1 cellular context compared by ENCODE assay signal in the genomic region with DNA sequence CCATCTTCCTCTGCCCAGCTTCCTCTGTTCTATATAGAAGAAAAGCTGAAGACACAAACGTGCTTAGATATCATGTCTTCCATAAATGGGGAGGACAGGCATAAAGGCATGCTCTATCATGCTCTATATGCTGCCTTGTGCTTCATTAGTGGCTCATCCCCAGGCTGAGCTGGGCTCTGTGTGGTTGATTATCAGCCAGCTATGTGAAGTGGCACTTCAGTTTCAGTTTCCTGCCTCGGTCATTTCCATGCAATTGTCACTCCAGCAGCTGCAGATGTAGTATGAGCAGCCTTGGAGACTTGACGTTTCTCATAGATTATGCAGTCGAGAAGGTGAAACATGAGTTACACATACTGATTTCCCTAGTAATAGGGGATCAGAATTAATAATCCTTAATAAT.
TF ChIP-seq lines count a peak whose summit lies in the region.

No MANE protein-coding gene starts in this region.

TF ChIP-seq in GM12878, 131 proteins besides CTCF, POLR2A, EP300 and RAD21 (continued from another document):
- TF ChIP-seq, protein P1, sequence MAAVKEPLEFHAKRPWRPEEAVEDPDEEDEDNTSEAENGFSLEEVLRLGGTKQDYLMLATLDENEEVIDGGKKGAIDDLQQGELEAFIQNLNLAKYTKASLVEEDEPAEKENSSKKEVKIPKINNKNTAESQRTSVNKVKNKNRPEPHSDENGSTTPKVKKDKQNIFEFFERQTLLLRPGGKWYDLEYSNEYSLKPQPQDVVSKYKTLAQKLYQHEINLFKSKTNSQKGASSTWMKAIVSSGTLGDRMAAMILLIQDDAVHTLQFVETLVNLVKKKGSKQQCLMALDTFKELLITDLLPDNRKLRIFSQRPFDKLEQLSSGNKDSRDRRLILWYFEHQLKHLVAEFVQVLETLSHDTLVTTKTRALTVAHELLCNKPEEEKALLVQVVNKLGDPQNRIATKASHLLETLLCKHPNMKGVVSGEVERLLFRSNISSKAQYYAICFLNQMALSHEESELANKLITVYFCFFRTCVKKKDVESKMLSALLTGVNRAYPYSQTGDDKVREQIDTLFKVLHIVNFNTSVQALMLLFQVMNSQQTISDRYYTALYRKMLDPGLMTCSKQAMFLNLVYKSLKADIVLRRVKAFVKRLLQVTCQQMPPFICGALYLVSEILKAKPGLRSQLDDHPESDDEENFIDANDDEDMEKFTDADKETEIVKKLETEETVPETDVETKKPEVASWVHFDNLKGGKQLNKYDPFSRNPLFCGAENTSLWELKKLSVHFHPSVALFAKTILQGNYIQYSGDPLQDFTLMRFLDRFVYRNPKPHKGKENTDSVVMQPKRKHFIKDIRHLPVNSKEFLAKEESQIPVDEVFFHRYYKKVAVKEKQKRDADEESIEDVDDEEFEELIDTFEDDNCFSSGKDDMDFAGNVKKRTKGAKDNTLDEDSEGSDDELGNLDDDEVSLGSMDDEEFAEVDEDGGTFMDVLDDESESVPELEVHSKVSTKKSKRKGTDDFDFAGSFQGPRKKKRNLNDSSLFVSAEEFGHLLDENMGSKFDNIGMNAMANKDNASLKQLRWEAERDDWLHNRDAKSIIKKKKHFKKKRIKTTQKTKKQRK (IDR thresholded peaks at IDR 0.05; ENCODE audit: low read depth, low read length): no peak
